ENCODE assay signal across 19 cellular contexts in genomic region chr11:13054278-13054677, GRCh38. TPM values are rescaled to one million over a fixed set of nuclear protein-coding genes. Genes with fewer than 3 reads are reported as not detected.
"Had no signal": no experiment of that assay in that cellular context is flagged by ENCODE, and none has a peak within 500 bp of the region (broad histone marks: within the 10 kb centered on the region; RNA-seq: fewer than 3 reads in every experiment).

No MANE protein-coding gene starts in this region.

- DNase-seq: activated CD4-positive, alpha-beta T cell treated with anti-CD3 and anti-CD28 coated beads for 36 hours; activated CD4-positive, alpha-beta T cell treated with anti-CD3 and anti-CD28 coated beads, Interleukin-2, amount 50 U/mL, for 48 hours; activated T-cell treated with anti-CD3 and anti-CD28 coated beads for 4 hours; body of pancreas; caudate nucleus; dorsolateral prefrontal cortex; foreskin melanocyte; head of caudate nucleus; nephron progenitor cell; nucleus accumbens; retina; stimulated activated CD4-positive, alpha-beta T cell treated with anti-CD3 and anti-CD28 coated beads, Interleukin-12 subunit alpha, Interleukin-12 subunit beta, amount 100 ng/mL, for 4 hours; stimulated activated CD4-positive, alpha-beta T cell treated with anti-CD3 and anti-CD28 coated beads, Interleukin-1b, Interleukin-23, amount 100 ng/mL, for 48 hours; stimulated activated CD8-positive, alpha-beta memory T cell treated with anti-CD3 and anti-CD28 coated beads, Interleukin-4, amount 100 ng/mL, for 48 hours; stimulated activated naive CD4-positive, alpha-beta T cell; T-helper 17 cell had no signal

- H3K27ac ChIP-seq: body of pancreas, dorsolateral prefrontal cortex, vagina had no signal

- ATAC-seq: activated CD4-positive, alpha-beta T cell treated with anti-CD3 and anti-CD28 coated beads for 36 hours; body of pancreas; T-helper 17 cell; WTC11 had no signal

- H3K27me3 ChIP-seq: body of pancreas, vagina had no signal

- H3K4me3 ChIP-seq: body of pancreas, dorsolateral prefrontal cortex, lung, vagina had no signal

- H3K36me3 ChIP-seq: vagina had no signal

- H3K9me3 ChIP-seq: body of pancreas, vagina had no signal

RNA-seq across cellular contexts. Expression of gene RASSF10, which starts 45.2 kb away (rescaled TPM):
- total RNA-seq: activated CD4-positive, alpha-beta T cell treated with anti-CD3 and anti-CD28 coated beads for 36 hours; body of pancreas; T-helper 17 cell had no signal
